ENCODE assay signal across 1 cellular context in the genomic region with DNA sequence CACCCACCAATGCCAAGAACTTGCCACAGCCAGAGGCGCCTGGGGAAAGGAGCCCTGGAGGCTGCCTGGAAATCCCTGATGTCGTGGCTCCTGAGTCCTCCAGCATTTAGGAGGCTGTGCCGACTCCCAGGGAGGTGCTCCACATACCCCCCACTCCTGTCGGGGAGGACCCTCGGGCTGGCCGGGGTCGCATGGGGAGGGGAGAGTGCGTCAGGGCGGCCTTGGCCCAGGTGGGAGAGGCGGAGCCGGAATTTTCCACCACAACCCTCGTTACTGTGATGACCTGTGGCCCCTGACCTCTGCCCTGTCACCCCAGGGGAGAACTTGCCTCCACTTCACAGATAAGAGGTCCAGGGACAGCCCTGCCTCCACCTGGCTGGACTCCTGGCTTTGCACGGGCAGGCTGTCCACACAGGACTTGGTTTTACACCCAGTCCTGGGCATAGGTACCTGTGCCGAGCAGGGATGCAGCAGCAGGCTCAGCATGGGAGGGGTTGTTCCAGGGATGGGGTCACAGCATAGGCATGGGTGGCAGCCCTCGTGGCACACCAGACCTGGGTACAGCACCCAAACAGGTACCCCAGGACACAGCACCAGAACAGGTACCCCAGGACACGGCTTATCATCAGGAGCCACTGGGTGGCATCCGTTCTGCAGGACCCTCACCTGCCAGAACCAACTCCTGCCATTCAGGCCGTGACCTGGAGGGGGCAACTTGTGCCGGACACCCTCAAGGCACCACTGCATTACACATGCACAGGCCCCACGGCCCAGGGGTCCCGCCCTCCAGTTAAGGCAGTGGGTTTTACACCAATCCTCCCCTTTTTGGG.
TF ChIP-seq lines count a peak whose summit lies in the region.

No MANE protein-coding gene starts in this region.

TF ChIP-seq in SK-N-SH, 30 proteins besides CTCF, POLR2A, EP300 and RAD21:
- no peak for TF ChIP-seq FOXM1 (IDR thresholded peaks at IDR 0.05; ENCODE audit: low read depth)
- no peak for TF ChIP-seq NRF1 (IDR thresholded peaks at IDR 0.05; ENCODE audit: low read depth, low read length)
- TF ChIP-seq, protein P1, sequence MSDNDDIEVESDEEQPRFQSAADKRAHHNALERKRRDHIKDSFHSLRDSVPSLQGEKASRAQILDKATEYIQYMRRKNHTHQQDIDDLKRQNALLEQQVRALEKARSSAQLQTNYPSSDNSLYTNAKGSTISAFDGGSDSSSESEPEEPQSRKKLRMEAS (IDR thresholded peaks at IDR 0.05; ENCODE audit: low read depth) = no peak
- no peak for TF ChIP-seq RCOR1 (IDR thresholded peaks at IDR 0.05; ENCODE audit: low read length)
- TF ChIP-seq, protein P2, sequence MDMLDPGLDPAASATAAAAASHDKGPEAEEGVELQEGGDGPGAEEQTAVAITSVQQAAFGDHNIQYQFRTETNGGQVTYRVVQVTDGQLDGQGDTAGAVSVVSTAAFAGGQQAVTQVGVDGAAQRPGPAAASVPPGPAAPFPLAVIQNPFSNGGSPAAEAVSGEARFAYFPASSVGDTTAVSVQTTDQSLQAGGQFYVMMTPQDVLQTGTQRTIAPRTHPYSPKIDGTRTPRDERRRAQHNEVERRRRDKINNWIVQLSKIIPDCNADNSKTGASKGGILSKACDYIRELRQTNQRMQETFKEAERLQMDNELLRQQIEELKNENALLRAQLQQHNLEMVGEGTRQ (IDR thresholded peaks at IDR 0.05; ENCODE audit: borderline replicate concordance, low read depth, low read length) = no peak
- no peak for TF ChIP-seq FOXJ3 (CRISPR knock-in tag; IDR thresholded peaks at IDR 0.05)
- no peak for TF ChIP-seq RFX5 (IDR thresholded peaks at IDR 0.05; ENCODE audit: low read length)
